In genomic region chr2:19775838-19776237, GRCh38 we compare ENCODE assay signal across 1 cellular context.
TF ChIP-seq lines count a peak whose summit lies in the region.

No MANE protein-coding gene starts in this region.

TF ChIP-seq in IMR-90, 13 proteins besides CTCF, POLR2A, EP300 and RAD21 (continued from another document):
- TF ChIP-seq MAZ (IDR thresholded peaks at IDR 0.05; ENCODE audit: borderline replicate concordance, low read depth, low read length): no peak
